Comparison of ENCODE assay signal across 16 cellular contexts in the genomic region with DNA sequence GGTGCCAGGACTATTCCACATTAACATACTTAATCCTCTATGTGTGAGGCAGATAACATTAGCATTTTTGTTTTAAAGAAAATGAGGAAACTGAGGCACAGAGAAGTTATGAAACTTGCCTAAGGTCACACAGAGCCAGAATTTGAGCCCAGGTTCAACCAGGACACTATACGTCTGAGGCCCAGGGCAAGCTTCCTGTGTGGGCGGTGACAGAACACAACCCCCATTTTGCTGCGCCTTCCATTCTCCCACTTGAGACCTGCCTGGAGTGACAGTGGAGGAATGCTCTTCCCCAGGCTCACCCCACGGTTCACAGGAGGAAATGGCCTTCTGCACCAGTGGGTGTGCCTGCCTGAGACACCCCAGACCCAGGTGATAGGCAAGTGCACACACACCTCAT.
DNase-seq lines count a peak whose midpoint lies in the region; ATAC-seq and TF ChIP-seq lines count a peak whose summit lies in the region.
"Had no signal": no experiment of that assay in that cellular context is flagged by ENCODE, and none has a peak within 500 bp of the region (broad histone marks: within the 10 kb centered on the region; RNA-seq: fewer than 3 reads in every experiment).

No MANE protein-coding gene starts in this region.

- DNase-seq in activated naive CD8-positive, alpha-beta T cell treated with anti-CD3 and anti-CD28 coated beads, Interleukin-2, amount 10 ng/mL, durations not matched to agents 7 days and 5 days = no peak
- no peak for DNase-seq in activated naive CD8-positive, alpha-beta T cell treated with anti-CD3 and anti-CD28 coated beads, Interleukin-2, amount 50 U/mL, for 24 hours
- no peak for DNase-seq in RWPE2 (ENCODE audit: low spot score)
- no peak for DNase-seq in immature natural killer cell
- DNase-seq in type B pancreatic cell (ENCODE audit: extremely low spot score, unreplicated experiment) = no peak
- DNase-seq in posterior vena cava (ENCODE audit: low spot score) = no peak
- DNase-seq in ureter (ENCODE audit: low spot score) = no peak
- DNase-seq in DMS 273 treated with DMSO at 0.1 percent for 48 hours (lab: John Stamatoyannopoulos, UW) = no peak
- DNase-seq: activated T-cell treated with anti-CD3 and anti-CD28 coated beads for 4 hours; dermis blood vessel endothelial cell; NCI-H1694 treated with DMSO at 0.1 percent for 48 hours; NCI-H510A; OCI-M1; stimulated activated naive CD4-positive, alpha-beta T cell had no signal

- peaks cover 4% of the 10 kb centered on the region for H3K27me3 Mint-ChIP-seq in activated naive CD8-positive, alpha-beta T cell treated with anti-CD3 and anti-CD28 coated beads, Interleukin-2, amount 10 ng/mL, durations not matched to agents 7 days and 5 days
- H3K27me3 Mint-ChIP-seq in activated naive CD8-positive, alpha-beta T cell treated with anti-CD3 and anti-CD28 coated beads, Interleukin-2, amount 50 U/mL, for 24 hours = peaks cover 5% of the 10 kb centered on the region
- peaks cover 6 to 15% (median 13%) of the 10 kb centered on the region in 3 donors for H3K27me3 Mint-ChIP-seq in immature natural killer cell (ENCODE audit: low read depth in 3 of 3)
- peaks cover 19% of the 10 kb centered on the region for H3K27me3 Mint-ChIP-seq in type B pancreatic cell

- H3K27ac Mint-ChIP-seq in activated naive CD8-positive, alpha-beta T cell treated with anti-CD3 and anti-CD28 coated beads, Interleukin-2, amount 10 ng/mL, durations not matched to agents 7 days and 5 days = peak overlapping the region; percentile 3
- no peak overlapping the region for H3K27ac Mint-ChIP-seq in activated naive CD8-positive, alpha-beta T cell treated with anti-CD3 and anti-CD28 coated beads, Interleukin-2, amount 50 U/mL, for 24 hours
- H3K27ac Mint-ChIP-seq in immature natural killer cell = no peak overlapping the region
- H3K27ac Mint-ChIP-seq in type B pancreatic cell = no peak overlapping the region

- no peaks in the 10 kb centered on the region for H3K36me3 Mint-ChIP-seq in activated naive CD8-positive, alpha-beta T cell treated with anti-CD3 and anti-CD28 coated beads, Interleukin-2, amount 10 ng/mL, durations not matched to agents 7 days and 5 days
- no peaks in the 10 kb centered on the region for H3K36me3 Mint-ChIP-seq in activated naive CD8-positive, alpha-beta T cell treated with anti-CD3 and anti-CD28 coated beads, Interleukin-2, amount 50 U/mL, for 24 hours (ENCODE audit: low read depth)
- H3K36me3 Mint-ChIP-seq in immature natural killer cell (no peaks in the 10 kb centered on the region), type B pancreatic cell (no peaks in the 10 kb centered on the region)

- H3K4me1 Mint-ChIP-seq in activated naive CD8-positive, alpha-beta T cell treated with anti-CD3 and anti-CD28 coated beads, Interleukin-2, amount 10 ng/mL, durations not matched to agents 7 days and 5 days = peaks cover 29% of the 10 kb centered on the region
- peaks cover 27% of the 10 kb centered on the region for H3K4me1 Mint-ChIP-seq in activated naive CD8-positive, alpha-beta T cell treated with anti-CD3 and anti-CD28 coated beads, Interleukin-2, amount 50 U/mL, for 24 hours
- H3K4me1 Mint-ChIP-seq in immature natural killer cell (peaks cover 17 to 18% of the 10 kb centered on the region in 2 donors), type B pancreatic cell (ENCODE audit: unreplicated experiment) (peaks cover 29% of the 10 kb centered on the region)

- no peaks in the 10 kb centered on the region for H3K9me3 ChIP-seq in RWPE2 (ENCODE audit: severe bottlenecking)
- H3K9me3 ChIP-seq: right atrium auricular region had no signal

- POLR2A ChIA-PET in activated naive CD8-positive, alpha-beta T cell treated with anti-CD3 and anti-CD28 coated beads, Interleukin-2, amount 10 ng/mL, durations not matched to agents 7 days and 5 days (lab: Charles Lee) = no interaction called here

- H3K27ac ChIP-seq in RWPE2 (ENCODE audit: poor library complexity, severe bottlenecking) = peak overlapping the region; percentile 2
- H3K27ac ChIP-seq: hepatocyte, right atrium auricular region had no signal

- no peaks in the 10 kb centered on the region for H3K27me3 ChIP-seq in RWPE2 (ENCODE audit: insufficient read depth, poor library complexity, severe bottlenecking)
- H3K27me3 ChIP-seq: right atrium auricular region had no signal

- intact Hi-C loops in posterior vena cava (cut with DNase I) = no loop called here

- peak overlapping the region; percentile 69 for H3K4me3 Mint-ChIP-seq in activated naive CD8-positive, alpha-beta T cell treated with anti-CD3 and anti-CD28 coated beads, Interleukin-2, amount 10 ng/mL, durations not matched to agents 7 days and 5 days
- H3K4me3 Mint-ChIP-seq in activated naive CD8-positive, alpha-beta T cell treated with anti-CD3 and anti-CD28 coated beads, Interleukin-2, amount 50 U/mL, for 24 hours = no peak overlapping the region
- peak overlapping the region in 4 of 5 donors; percentile 12 to 51 (median 42) for H3K4me3 Mint-ChIP-seq in immature natural killer cell
- H3K4me3 Mint-ChIP-seq in type B pancreatic cell = peak overlapping the region; percentile 77

- peaks cover 7% of the 10 kb centered on the region for H3K4me1 ChIP-seq in RWPE2 (ENCODE audit: insufficient read depth, poor library complexity, severe bottlenecking)

- H3K4me3 ChIP-seq in RWPE2 (ENCODE audit: severe bottlenecking) = no peak overlapping the region
- H3K4me3 ChIP-seq: hepatocyte, right atrium auricular region had no signal

- peaks cover 17% of the 10 kb centered on the region; the same call in 1 of the 2 replicates for H3K36me3 ChIP-seq in RWPE2 (ENCODE audit: low read depth)
- H3K36me3 ChIP-seq: right atrium auricular region had no signal

- ATAC-seq in activated naive CD8-positive, alpha-beta T cell treated with anti-CD3 and anti-CD28 coated beads, Interleukin-2, amount 10 ng/mL, durations not matched to agents 7 days and 5 days (ENCODE audit: low read depth) = no peak
- no peak for ATAC-seq in activated naive CD8-positive, alpha-beta T cell treated with anti-CD3 and anti-CD28 coated beads, Interleukin-2, amount 50 U/mL, for 24 hours
- no peak for ATAC-seq in RWPE2 (ENCODE audit: low read depth)

- H3K9me3 Mint-ChIP-seq in activated naive CD8-positive, alpha-beta T cell treated with anti-CD3 and anti-CD28 coated beads, Interleukin-2, amount 10 ng/mL, durations not matched to agents 7 days and 5 days = no peaks in the 10 kb centered on the region
- H3K9me3 Mint-ChIP-seq in activated naive CD8-positive, alpha-beta T cell treated with anti-CD3 and anti-CD28 coated beads, Interleukin-2, amount 50 U/mL, for 24 hours = no peaks in the 10 kb centered on the region
- H3K9me3 Mint-ChIP-seq in immature natural killer cell (no peaks in the 10 kb centered on the region), type B pancreatic cell (no peaks in the 10 kb centered on the region)

- TF ChIP-seq CTCF in RWPE2 (IDR thresholded peaks at IDR 0.05; ENCODE audit: poor library complexity, severe bottlenecking) (no peak), type B pancreatic cell (conservative IDR thresholded peaks at IDR 0.05) (no peak)
